ENCODE assay signal across 11 cellular contexts in the genomic region with DNA sequence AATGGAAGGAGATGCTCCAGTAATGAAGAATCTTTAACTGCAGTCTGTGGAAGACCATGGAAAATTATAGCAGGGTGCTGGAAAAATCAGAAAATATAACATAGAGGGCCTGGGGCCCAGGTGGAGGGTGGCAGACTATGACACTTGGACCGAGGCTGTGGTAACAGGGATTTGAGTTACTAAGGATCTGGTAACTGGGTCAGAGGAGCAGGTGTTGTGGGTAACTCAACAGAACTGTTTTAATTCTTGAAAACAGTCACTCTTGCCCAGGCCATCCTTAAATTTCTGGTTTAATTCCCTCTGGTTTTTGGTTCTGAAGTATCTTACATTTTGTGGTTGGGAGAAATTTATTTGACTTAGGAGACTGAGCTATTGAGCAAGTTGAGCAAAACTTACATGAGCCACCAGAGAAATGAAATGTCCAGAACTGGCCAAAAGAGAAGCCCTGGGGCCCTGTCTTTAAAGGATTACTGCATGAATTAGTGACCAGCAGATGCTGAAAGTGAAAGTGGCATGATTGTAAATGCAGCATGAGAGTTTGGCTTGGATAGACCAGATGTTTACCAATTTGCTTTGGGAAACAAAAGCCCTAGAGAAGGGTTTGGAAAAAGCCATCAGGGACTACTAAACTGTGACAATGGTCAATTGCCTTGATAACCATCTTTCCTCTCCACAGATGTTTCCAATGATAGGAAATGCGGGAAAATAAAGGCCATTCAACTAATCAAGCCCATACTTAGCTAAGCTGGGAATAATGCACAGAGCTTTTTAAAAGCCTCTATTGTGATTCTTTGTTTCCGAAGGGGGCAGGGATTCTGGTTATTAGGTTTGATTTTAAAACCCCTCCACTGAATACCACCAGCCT.
DNase-seq lines count a peak whose midpoint lies in the region; ATAC-seq, FAIRE-seq and TF ChIP-seq lines count a peak whose summit lies in the region.
"Had no signal": no experiment of that assay in that cellular context is flagged by ENCODE, and none has a peak within 500 bp of the region (broad histone marks: within the 10 kb centered on the region; RNA-seq: fewer than 3 reads in every experiment).

No MANE protein-coding gene starts in this region.

- no peaks in the 10 kb centered on the region for H3K36me3 ChIP-seq in mammary epithelial cell (ENCODE audit: insufficient read depth, low read length)
- H3K36me3 ChIP-seq: MG63 had no signal

- no peak overlapping the region for H3K27ac ChIP-seq in mammary epithelial cell (ENCODE audit: insufficient read depth, low read depth, low read length)
- H3K27ac ChIP-seq: 22Rv1 had no signal

- H3K27me3 ChIP-seq in mammary epithelial cell (ENCODE audit: insufficient read depth, low read length) = no peaks in the 10 kb centered on the region
- H3K27me3 ChIP-seq: MG63 had no signal

- BruUV-seq in mammary epithelial cell (replicated peaks; lab: Mats Ljungman, UMichigan) = no TSS peak

- 100% methylated on average over 3 of the region's 3 CpGs for WGBS in mammary epithelial cell (ENCODE audit: low coverage, missing lambda C conversion rate)

- no peaks in the 10 kb centered on the region for H3K79me2 ChIP-seq in mammary epithelial cell (ENCODE audit: insufficient read depth, low read length)

- H3K9me3 ChIP-seq in mammary epithelial cell (replicated peaks; ENCODE audit: insufficient read depth, low read length) = no peaks in the 10 kb centered on the region
- H3K9me3 ChIP-seq: MG63 had no signal

- H3K4me2 ChIP-seq in mammary epithelial cell (ENCODE audit: insufficient read depth, low read depth, low read length) = no peak overlapping the region

- H3K4me1 ChIP-seq in mammary epithelial cell (ENCODE audit: insufficient read depth, low read length) = peaks cover 12% of the 10 kb centered on the region

- CTCF ChIA-PET in mammary epithelial cell (lab: Charles Lee; ENCODE audit: low non-redundant PET) = no interaction called here

- no peak for FAIRE-seq in urothelium cell line (lab: Jason Lieb, UNC)

- peak overlapping the region; percentile 16 for H2AFZ ChIP-seq in mammary epithelial cell (ENCODE audit: low read depth, low read length)

- no peaks in the 10 kb centered on the region for H4K20me1 ChIP-seq in mammary epithelial cell (ENCODE audit: insufficient read depth, low read length)

- in situ Hi-C loops in mammary epithelial cell (cut with MboI; ENCODE audit: low sequenced_read_pairs in 2 of 2) = no loop called here

- TF ChIP-seq CTCF in mammary epithelial cell (conservative IDR thresholded peaks at IDR 0.05 in 1 of 2, IDR thresholded peaks at IDR 0.05 in 1 of 2; ENCODE audit: extremely low read depth in 1 of 2, insufficient read depth in 1 of 2, low read depth in 1 of 2, low read length in 2 of 2) = no peak

- dilution Hi-C loops in mammary epithelial cell (cut with HindIII; ENCODE audit: low sequenced_read_pairs) = no loop called here

- no peak for ATAC-seq in HG03280 (IDR thresholded peaks at IDR 0.05; ENCODE audit: unreplicated experiment)

- no peak overlapping the region for H3K9ac ChIP-seq in mammary epithelial cell (ENCODE audit: insufficient read depth, low read length)

- no peak overlapping the region for H3K4me3 ChIP-seq in mammary epithelial cell (replicated peaks in 1 of 3; ENCODE audit: insufficient read depth in 1 of 3, low read depth in 2 of 3, low read length in 3 of 3)
- H3K4me3 ChIP-seq: MG63 had no signal

- intact Hi-C loops in mammary epithelial cell (cut with micrococcal nuclease) = no loop called here

- DNase-seq in DMS 273 (lab: John Stamatoyannopoulos, UW; ENCODE audit: unreplicated experiment) = peak; percentile 30
- DNase-seq in DMS 273 treated with DMSO at 0.1 percent for 48 hours (lab: John Stamatoyannopoulos, UW) = no peak
- DNase-seq in mammary epithelial cell = no peak
- DNase-seq in iris pigment epithelial cell (ENCODE audit: low read depth) = peak; percentile 66
- DNase-seq in superior temporal gyrus (ENCODE audit: extremely low spot score) = peak; percentile 59
- DNase-seq in urothelium cell line (ENCODE audit: low spot score) = no peak
- DNase-seq in GM19240 (ENCODE audit: insufficient read length, low spot score) = no peak
- DNase-seq: activated CD4-positive, CD25-positive, alpha-beta regulatory T cell treated with anti-CD3 and anti-CD28 coated beads, Interleukin-2, amount 50 U/mL, for 72 hours; MG63 had no signal

Comparison
In these comparisons a context has a peak if more than half of its experiments do, and no peak if none do; other contexts are left out.
1. DNase-seq: peak in DMS 273 (single experiment), iris pigment epithelial cell (single experiment) and superior temporal gyrus (single experiment); none in DMS 273 treated with DMSO at 0.1 percent for 48 hours (single experiment), mammary epithelial cell (single experiment), urothelium cell line (single experiment) and GM19240 (single experiment).